Comparison of ENCODE assay signal across 23 cellular contexts in genomic region chr7:133511708-133512107, GRCh38.
"Had no signal": no experiment of that assay in that cellular context is flagged by ENCODE, and none has a peak within 500 bp of the region (broad histone marks: within the 10 kb centered on the region; RNA-seq: fewer than 3 reads in every experiment).

No MANE protein-coding gene starts in this region.

- H3K9ac ChIP-seq: KMS-11, SK-N-SH had no signal

- H3K9me3 ChIP-seq: SK-N-SH had no signal

- H3K4me3 ChIP-seq: K562 had no signal

- FAIRE-seq: HepG2, K562 had no signal

- H3K9me2 ChIP-seq: SK-N-SH had no signal

- H3K27ac Mint-ChIP-seq: IgD-negative memory B cell had no signal

- H3K27me3 Mint-ChIP-seq: IgD-negative memory B cell had no signal

- ATAC-seq: HepG2, Panc1 had no signal

- DNase-seq: Kasumi-1, MV-4-11, NCI-H1048, NCI-H1105, NCI-H1417, NCI-H146, NCI-H1694 treated with DMSO at 0.1 percent for 48 hours, NCI-H2029, NCI-H2081 treated with DMSO at 0.1 percent for 48 hours, NCI-H2171, NCI-H226, NCI-H446, NCI-H510A, NCI-H524 treated with DMSO at 0.1 percent for 48 hours, NCI-H774, SHP77, SK-N-SH had no signal

- H3K27ac ChIP-seq: KMS-11, RWPE1 had no signal

- H3K4me2 ChIP-seq: KMS-11, SK-N-SH had no signal

- H3K4me3 Mint-ChIP-seq: IgD-negative memory B cell had no signal
